In genomic region chr17:64781810-64782555, GRCh38 we compare ENCODE assay signal across 9 cellular contexts.
DNase-seq lines count a peak whose midpoint lies in the region; ATAC-seq, FAIRE-seq and TF ChIP-seq lines count a peak whose summit lies in the region.
"Had no signal": no experiment of that assay in that cellular context is flagged by ENCODE, and none has a peak within 500 bp of the region (broad histone marks: within the 10 kb centered on the region; RNA-seq: fewer than 3 reads in every experiment).

No MANE protein-coding gene starts in this region.

- no peak overlapping the region for H3K27ac ChIP-seq in HepG2 (ENCODE audit: extremely low read length, insufficient read depth, low read length)
- peak overlapping the region in 2 of 3 donors; percentile 59 to 65 for H3K27ac ChIP-seq in thyroid gland

- H3K79me2 ChIP-seq in HepG2 (ENCODE audit: insufficient read depth, low read length): no peaks in the 10 kb centered on the region

- no peak for TF ChIP-seq RAD21 in HepG2 (CRISPR knock-in tag; IDR thresholded peaks at IDR 0.05)

- H3K9me3 ChIP-seq in HepG2 (ENCODE audit: low read length) (no peaks in the 10 kb centered on the region), thyroid gland (no peaks in the 10 kb centered on the region)

- H3K9ac ChIP-seq in HepG2 (ENCODE audit: insufficient read depth, low read depth, low read length): no peak overlapping the region

- WGBS in HepG2 (ENCODE audit: low lambda C conversion rate): 92% methylated on average over 16 of the region's 17 CpGs
- 81 to 82% methylated on average over 15 to 17 of the region's 17 CpGs for WGBS in thyroid gland, 2 donors

- ATAC-seq in HepG2 (no peak), HG03460 (IDR thresholded peaks at IDR 0.05; ENCODE audit: unreplicated experiment) (no peak)

- H3K4me3 ChIP-seq in HepG2 (replicated peaks in 1 of 3; ENCODE audit: insufficient read depth in 1 of 3, low read depth in 2 of 3, low read length in 3 of 3): no peak overlapping the region
- peak overlapping the region in 1 of 3 donors; percentile 40 for H3K4me3 ChIP-seq in thyroid gland (replicated peaks in 1 of 3)

- peaks cover 27% of the 10 kb centered on the region for H3K4me1 Mint-ChIP-seq in brain

- in situ Hi-C loops in HepG2 (cut with HindIII; ENCODE audit: extremely low pct_ligation_motif_present, low pct_unique_long_range_greater_than_20kb): no loop called here

- peak; percentile 57 for DNase-seq in activated effector memory CD4-positive, alpha-beta T cell treated with anti-CD3 and anti-CD28 coated beads, Interleukin-2, amount 50 U/mL, for 16 hours
- DNase-seq in activated effector memory CD4-positive, alpha-beta T cell treated with Interleukin-2 at 50 U/mL for 16 hours: no peak
- DNase-seq in HepG2 (ENCODE audit: low spot score) (no peak), thyroid gland (no peak), activated gamma-delta T cell (lab: John Stamatoyannopoulos, UW) (no peak), NCI-H2227 (lab: John Stamatoyannopoulos, UW; ENCODE audit: unreplicated experiment) (no peak)
- DNase-seq: NCI-H2227 treated with DMSO at 0.1 percent for 48 hours had no signal

- H2AFZ ChIP-seq in HepG2 (ENCODE audit: low read length): no peak overlapping the region

- POLR2A ChIA-PET in HepG2 (lab: Yijun Ruan, JAX): no interaction called here

- peaks cover 0 to 2% (median 0%) of the 10 kb centered on the region in 5 experiments for H3K9me3 Mint-ChIP-seq in brain

- intact Hi-C loops in HepG2 (cut with micrococcal nuclease; ENCODE audit: unreplicated experiment) (no loop called here), thyroid gland (cut with DNase I) (no loop called here)

- H4K20me1 ChIP-seq in HepG2 (ENCODE audit: insufficient read depth, low read length): no peaks in the 10 kb centered on the region

- H3K27ac Mint-ChIP-seq in brain: no peak overlapping the region

- H3K4me2 ChIP-seq in HepG2 (ENCODE audit: low read depth, low read length): no peak overlapping the region

- CTCF ChIA-PET in HepG2 (lab: Yijun Ruan, JAX; ENCODE audit: low intra/inter-chr PET ratio, low total read pairs): no interaction called here

- BruUV-seq in HepG2 (replicated peaks; lab: Mats Ljungman, UMichigan): TSS peak; percentile 56

- TF ChIP-seq POLR2A in HepG2 (IDR thresholded peaks at IDR 0.05; ENCODE audit: insufficient read depth in 1 of 2, low read depth in 2 of 2, low read length in 2 of 2) (no peak), thyroid gland (IDR thresholded peaks at IDR 0.05) (no peak)

- peaks cover 58% of the 10 kb centered on the region for H3K27me3 Mint-ChIP-seq in brain

- TF ChIP-seq CTCF in brain (conservative IDR thresholded peaks at IDR 0.05) (no peak), HepG2 (CRISPR knock-in tag; IDR thresholded peaks at IDR 0.05) (no peak), thyroid gland (IDR thresholded peaks at IDR 0.05) (no peak)

- no peaks in the 10 kb centered on the region; a peak in 2 of 5 replicates for H3K36me3 ChIP-seq in HepG2 (replicated peaks in 1 of 2; ENCODE audit: control insufficient read depth in 1 of 2, insufficient read depth in 2 of 2, low read length in 2 of 2)
- H3K36me3 ChIP-seq in thyroid gland: peaks cover 8 to 19% of the 10 kb centered on the region in 2 donors

- peak overlapping the region in 4 of 5 experiments; percentile 39 to 64 (median 60) for H3K4me3 Mint-ChIP-seq in brain

- no peak for FAIRE-seq in HepG2 (lab: Jason Lieb, UNC)

- peaks cover 15% of the 10 kb centered on the region for H3K36me3 Mint-ChIP-seq in brain

- no peak for TF ChIP-seq EP300 in HepG2 (IDR thresholded peaks at IDR 0.05; ENCODE audit: low read depth in 2 of 2, low read length in 2 of 2)
- no peak for TF ChIP-seq EP300 in HepG2 (CRISPR knock-in tag; IDR thresholded peaks at IDR 0.05; ENCODE audit: borderline replicate concordance)

- H3K4me1 ChIP-seq in HepG2 (ENCODE audit: insufficient read depth, low read length): peaks cover 17% of the 10 kb centered on the region
- peaks cover 40 to 45% of the 10 kb centered on the region in 2 donors for H3K4me1 ChIP-seq in thyroid gland

- H3K27me3 ChIP-seq in HepG2 (ENCODE audit: control insufficient read depth in 1 of 2, insufficient read depth in 2 of 2, low read length in 2 of 2) (no peaks in the 10 kb centered on the region), thyroid gland (no peaks in the 10 kb centered on the region)

TF ChIP-seq in HepG2, 621 proteins besides CTCF, POLR2A, EP300 and RAD21:
- TF ChIP-seq MLXIP (CRISPR knock-in tag; IDR thresholded peaks at IDR 0.05; ENCODE audit: borderline replicate concordance) (no peak), GATAD1 (CRISPR knock-in tag; IDR thresholded peaks at IDR 0.05) (no peak), SP1 (IDR thresholded peaks at IDR 0.05) (no peak), SP1 (CRISPR knock-in tag; IDR thresholded peaks at IDR 0.05) (no peak), ZNF674 (CRISPR knock-in tag; IDR thresholded peaks at IDR 0.05; ENCODE audit: low read depth) (no peak), REXO4 (CRISPR knock-in tag; IDR thresholded peaks at IDR 0.05; ENCODE audit: borderline replicate concordance) (no peak)
- TF ChIP-seq, protein P1, sequence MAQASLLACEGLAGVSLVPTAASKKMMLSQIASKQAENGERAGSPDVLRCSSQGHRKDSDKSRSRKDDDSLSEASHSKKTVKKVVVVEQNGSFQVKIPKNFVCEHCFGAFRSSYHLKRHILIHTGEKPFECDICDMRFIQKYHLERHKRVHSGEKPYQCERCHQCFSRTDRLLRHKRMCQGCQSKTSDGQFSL (CRISPR knock-in tag; IDR thresholded peaks at IDR 0.05): no peak
